Comparison of ENCODE assay signal across 8 cellular contexts in genomic region chr17:40075216-40076100, GRCh38. TPM values are rescaled to one million over a fixed set of nuclear protein-coding genes. Genes with fewer than 3 reads are reported as not detected.
A peak's percentile ranks its signal among the peaks of the same experiment; 100 is the strongest.
DNase-seq lines count a peak whose midpoint lies in the region; ATAC-seq and TF ChIP-seq lines count a peak whose summit lies in the region.

No MANE protein-coding gene starts in this region.

- TF ChIP-seq POLR2A in testis (IDR thresholded peaks at IDR 0.05) = no peak

- peak; percentile 50 to 58 for DNase-seq in AML-193 (lab: John Stamatoyannopoulos, UW)
- peak; percentile 41 for DNase-seq in HCEC 1CT
- peak; percentile 82 for DNase-seq in activated T-cell treated with anti-CD3 and anti-CD28 coated beads, Interleukin-2, amount 50 U/mL, for 24 hours
- peak; percentile 93 for DNase-seq in fibroblast of gingiva (ENCODE audit: low read depth)
- DNase-seq in testis = peak; percentile 78

- H2AFZ ChIP-seq in OCI-LY1 (ENCODE audit: low read length) = no peak overlapping the region

- no peak for ATAC-seq in GM19351 (IDR thresholded peaks at IDR 0.05; ENCODE audit: unreplicated experiment)

- no peak overlapping the region for H3K9ac ChIP-seq in OCI-LY1 (ENCODE audit: low read length)

- no peaks in the 10 kb centered on the region for H3K27me3 ChIP-seq in OCI-LY1 (ENCODE audit: insufficient read depth, low read length)
- no peaks in the 10 kb centered on the region for H3K27me3 ChIP-seq in testis

- no peaks in the 10 kb centered on the region for H3K79me2 ChIP-seq in OCI-LY1 (ENCODE audit: insufficient read depth, low read length)

- peaks cover 45% of the 10 kb centered on the region for H3K4me1 Mint-ChIP-seq in activated T-cell treated with anti-CD3 and anti-CD28 coated beads, Interleukin-2, amount 50 U/mL, for 24 hours (ENCODE audit: low read depth)
- peaks cover 53% of the 10 kb centered on the region for H3K4me1 Mint-ChIP-seq in nephron

- H3K4me3 ChIP-seq in OCI-LY1 (ENCODE audit: low read depth, low read length, poor library complexity, severe bottlenecking) (no peak overlapping the region), testis (no peak overlapping the region)

- H3K27ac ChIP-seq in OCI-LY1 (ENCODE audit: low read depth, low read length, poor library complexity, severe bottlenecking) = no peak overlapping the region
- peak overlapping the region; percentile 76 to 97 for H3K27ac ChIP-seq in testis

- peak overlapping the region; percentile 15; the same call in 1 of the 2 replicates for H3K4me2 ChIP-seq in OCI-LY1 (ENCODE audit: low read length)

- peaks cover 16% of the 10 kb centered on the region for H3K36me3 Mint-ChIP-seq in activated T-cell treated with anti-CD3 and anti-CD28 coated beads, Interleukin-2, amount 50 U/mL, for 24 hours (ENCODE audit: low read depth)
- H3K36me3 Mint-ChIP-seq in nephron (ENCODE audit: low read depth) = peaks cover 20% of the 10 kb centered on the region

- TF ChIP-seq CTCF in OCI-LY1 (IDR thresholded peaks at IDR 0.05; ENCODE audit: low read length) (peak; percentile 96), nephron (IDR thresholded peaks at IDR 0.05; ENCODE audit: unreplicated experiment in 3 of 3) (peak; percentile 83 to 86 (median 84)), testis (IDR thresholded peaks at IDR 0.05) (peak; percentile 83 to 90 (median 89))

- H3K36me3 ChIP-seq in OCI-LY1 (ENCODE audit: insufficient read depth, low read length) = no peaks in the 10 kb centered on the region; the same call in 1 of the 2 replicates
- H3K36me3 ChIP-seq in testis (ENCODE audit: low read depth, missing control alignments) = no peaks in the 10 kb centered on the region

- H3K4me3 Mint-ChIP-seq in activated T-cell treated with anti-CD3 and anti-CD28 coated beads, Interleukin-2, amount 50 U/mL, for 24 hours = no peak overlapping the region
- H3K4me3 Mint-ChIP-seq in nephron = no peak overlapping the region

- intact Hi-C loops in testis (cut with DNase I; ENCODE audit: low total_unique reads) = no loop called here

- no peaks in the 10 kb centered on the region for H3K9me3 ChIP-seq in OCI-LY1 (ENCODE audit: low read length)
- H3K9me3 ChIP-seq in testis = no peaks in the 10 kb centered on the region

- no peaks in the 10 kb centered on the region for H3K9me2 ChIP-seq in OCI-LY1 (ENCODE audit: low read depth, low read length)

- H3K4me1 ChIP-seq in OCI-LY1 (ENCODE audit: insufficient read depth, low read length, severe bottlenecking) (peaks cover 24% of the 10 kb centered on the region), testis (peaks cover 63% of the 10 kb centered on the region)

- no peaks in the 10 kb centered on the region for H4K20me1 ChIP-seq in OCI-LY1 (ENCODE audit: insufficient read depth, low read length)

- WGBS in testis, 2 donors = 34 to 50% methylated on average over 8 to 15 of the region's 15 CpGs

- H3K27ac Mint-ChIP-seq in activated T-cell treated with anti-CD3 and anti-CD28 coated beads, Interleukin-2, amount 50 U/mL, for 24 hours = peak overlapping the region; percentile 89
- H3K27ac Mint-ChIP-seq in nephron = peak overlapping the region; percentile 78 to 90 (median 87)

- H3K9me3 Mint-ChIP-seq in activated T-cell treated with anti-CD3 and anti-CD28 coated beads, Interleukin-2, amount 50 U/mL, for 24 hours = no peaks in the 10 kb centered on the region
- H3K9me3 Mint-ChIP-seq in nephron = no peaks in the 10 kb centered on the region

- no peaks in the 10 kb centered on the region for H3K27me3 Mint-ChIP-seq in activated T-cell treated with anti-CD3 and anti-CD28 coated beads, Interleukin-2, amount 50 U/mL, for 24 hours
- no peaks in the 10 kb centered on the region for H3K27me3 Mint-ChIP-seq in nephron (ENCODE audit: low read depth)

- no peaks in the 10 kb centered on the region for H3F3A ChIP-seq in OCI-LY1 (ENCODE audit: insufficient read depth, low read length)

RNA-seq across cellular contexts. Expression of gene THRA, which starts 12.7 kb away (rescaled TPM):
- total RNA-seq in testis = 10 to 100 TPM; 44.9 to 51.7 TPM
- 41.2 TPM for polyA plus RNA-seq in testis (ENCODE audit: insufficient read depth, low read depth, low replicate concordance)

RNA-seq across cellular contexts. Expression of gene MED24, which starts 21.2 kb away (rescaled TPM):
- total RNA-seq in testis = 100 to 1,000 TPM; 151 to 172 TPM
- 127 TPM for polyA plus RNA-seq in testis (ENCODE audit: insufficient read depth, low read depth, low replicate concordance)

RNA-seq across cellular contexts. Expression of gene NR1D1, which starts 24.9 kb away (rescaled TPM):
- total RNA-seq in testis = 10 to 100 TPM; 14.4 to 23.6 TPM
- 9.8 TPM for polyA plus RNA-seq in testis (ENCODE audit: insufficient read depth, low read depth, low replicate concordance)

RNA-seq across cellular contexts. Expression of gene MSL1, which starts 46.3 kb away (rescaled TPM):
- total RNA-seq in testis = 100 to 1,000 TPM; 129 to 161 TPM
- 157 TPM for polyA plus RNA-seq in testis (ENCODE audit: insufficient read depth, low read depth, low replicate concordance)

Comparison
In these comparisons a context has a peak if more than half of its experiments do, and no peak if none do; other contexts are left out.
1. DNase-seq: peak in every context shown above with its lines; median percentile 93 in fibroblast of gingiva; 82 in activated T-cell treated with anti-CD3 and anti-CD28 coated beads, Interleukin-2, amount 50 U/mL, for 24 hours; 78 in testis; 54 in AML-193; 41 in HCEC 1CT.